In genomic region chr14:98385851-98386250, GRCh38 we compare ENCODE assay signal across 7 cellular contexts.
"Had no signal": no experiment of that assay in that cellular context is flagged by ENCODE, and none has a peak within 500 bp of the region (broad histone marks: within the 10 kb centered on the region; RNA-seq: fewer than 3 reads in every experiment).

No MANE protein-coding gene starts in this region.

- H3K27me3 Mint-ChIP-seq: IgD-negative memory B cell had no signal

- FAIRE-seq: HepG2, K562 had no signal

- H3K4me3 ChIP-seq: K562 had no signal

- H3K4me1 Mint-ChIP-seq: IgD-negative memory B cell had no signal

- H3K27ac ChIP-seq: HL-60 had no signal

- DNase-seq: IMR-90, KBM-7, KG1 had no signal

- H3K27ac Mint-ChIP-seq: IgD-negative memory B cell had no signal

- H3K4me3 Mint-ChIP-seq: IgD-negative memory B cell had no signal
